26 cellular contexts compared by ENCODE assay signal in the genomic region with DNA sequence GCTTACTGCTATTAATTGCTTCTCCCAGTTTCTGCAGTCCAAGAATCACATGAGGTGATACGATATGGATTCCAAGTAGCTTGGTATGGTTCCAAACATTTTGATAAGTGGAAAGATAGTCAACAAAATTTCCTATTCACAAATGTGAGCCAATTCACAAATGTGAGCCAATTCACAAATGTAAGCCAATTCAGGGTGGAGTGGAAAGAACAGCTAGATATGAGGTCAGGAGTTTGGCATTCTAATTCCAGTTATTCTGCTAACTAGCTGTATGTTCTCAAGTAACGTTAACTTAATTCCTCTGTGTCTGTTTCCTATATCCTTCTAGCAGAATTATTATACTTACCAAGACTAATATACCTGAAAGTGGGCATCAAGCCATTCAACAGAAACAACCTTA. TPM values are rescaled to one million over a fixed set of nuclear protein-coding genes. Genes with fewer than 3 reads are reported as not detected.
DNase-seq lines count a peak whose midpoint lies in the region; ATAC-seq and TF ChIP-seq lines count a peak whose summit lies in the region.
"Had no signal": no experiment of that assay in that cellular context is flagged by ENCODE, and none has a peak within 500 bp of the region (broad histone marks: within the 10 kb centered on the region; RNA-seq: fewer than 3 reads in every experiment).

No MANE protein-coding gene starts in this region.

- H3K14ac ChIP-seq in trophoblast cell (ENCODE audit: low read length) = no peak overlapping the region

- H3K4me1 Mint-ChIP-seq in stimulated activated effector memory CD8-positive, alpha-beta T cell treated with anti-CD3 and anti-CD28 coated beads, Interleukin-12 subunit alpha, Interleukin-12 subunit beta, amount 100 ng/mL, for 72 hours = no peaks in the 10 kb centered on the region
- no peaks in the 10 kb centered on the region for H3K4me1 Mint-ChIP-seq in neural progenitor cell
- H3K4me1 Mint-ChIP-seq: activated naive CD8-positive, alpha-beta T cell treated with anti-CD3 and anti-CD28 coated beads for 36 hours; B cell; memory B cell; T-helper 17 cell had no signal

- no peak overlapping the region for H3K18ac ChIP-seq in trophoblast cell (ENCODE audit: low read length)

- no peak overlapping the region for H4K12ac ChIP-seq in trophoblast cell (ENCODE audit: low read depth, low read length)

- DNase-seq in NCI-H1092 treated with DMSO at 0.1 percent for 48 hours (lab: John Stamatoyannopoulos, UW) = peak; percentile 8
- no peak for DNase-seq in NCI-H1092 (lab: John Stamatoyannopoulos, UW)
- peak; percentile 79 for DNase-seq in fibroblast of the aortic adventitia (ENCODE audit: low read depth)
- no peak for DNase-seq in omental fat pad (ENCODE audit: low spot score)
- no peak for DNase-seq in aorta
- no peak for DNase-seq in trophoblast cell
- DNase-seq in stimulated activated effector memory CD8-positive, alpha-beta T cell treated with anti-CD3 and anti-CD28 coated beads, Interleukin-12 subunit alpha, Interleukin-12 subunit beta, amount 100 ng/mL, for 72 hours (ENCODE audit: low spot score in 2 of 2) = no peak
- no peak for DNase-seq in neural progenitor cell (ENCODE audit: low spot score)
- DNase-seq: activated CD4-positive, alpha-beta T cell treated with anti-CD3 and anti-CD28 coated beads for 1 hour; activated CD8-positive, alpha-beta T cell treated with anti-CD3 and anti-CD28 coated beads for 36 hours; activated effector memory CD4-positive, alpha-beta T cell treated with Interleukin-2 at 50 U/mL for 16 hours; activated naive CD8-positive, alpha-beta T cell treated with anti-CD3 and anti-CD28 coated beads for 36 hours; CD8-positive, alpha-beta T cell; cerebellar nuclear complex; NCI-H2029; NCI-H226; NCI-H748 treated with DMSO at 0.1 percent for 48 hours; RPMI8226; SK-N-SH; T-helper 17 cell had no signal

- no peaks in the 10 kb centered on the region for H3F3A ChIP-seq in neural progenitor cell (ENCODE audit: low read depth)

- H3K23ac ChIP-seq in trophoblast cell (ENCODE audit: low read length) = no peak overlapping the region

- no peak overlapping the region for H3K4me3 Mint-ChIP-seq in stimulated activated effector memory CD8-positive, alpha-beta T cell treated with anti-CD3 and anti-CD28 coated beads, Interleukin-12 subunit alpha, Interleukin-12 subunit beta, amount 100 ng/mL, for 72 hours
- no peak overlapping the region for H3K4me3 Mint-ChIP-seq in neural progenitor cell
- H3K4me3 Mint-ChIP-seq: activated CD8-positive, alpha-beta T cell treated with anti-CD3 and anti-CD28 coated beads for 36 hours; activated naive CD8-positive, alpha-beta T cell treated with anti-CD3 and anti-CD28 coated beads for 36 hours; B cell; CD8-positive, alpha-beta T cell; memory B cell; T-helper 17 cell had no signal

- H3K79me2 ChIP-seq in trophoblast cell (ENCODE audit: control insufficient read depth, insufficient read depth, low read length, poor library complexity) (no peaks in the 10 kb centered on the region), neural progenitor cell (ENCODE audit: low read depth) (no peaks in the 10 kb centered on the region)

- peaks cover 4% of the 10 kb centered on the region for H3K9me3 Mint-ChIP-seq in stimulated activated effector memory CD8-positive, alpha-beta T cell treated with anti-CD3 and anti-CD28 coated beads, Interleukin-12 subunit alpha, Interleukin-12 subunit beta, amount 100 ng/mL, for 72 hours
- H3K9me3 Mint-ChIP-seq in neural progenitor cell = no peaks in the 10 kb centered on the region
- H3K9me3 Mint-ChIP-seq: CD8-positive, alpha-beta T cell had no signal

- H4K91ac ChIP-seq in trophoblast cell (ENCODE audit: low read depth, low read length) = no peak overlapping the region

- H2AFZ ChIP-seq in trophoblast cell (ENCODE audit: insufficient read depth, low read length, poor library complexity) (no peak overlapping the region), neural progenitor cell (replicated peaks) (no peak overlapping the region)

- H4K20me1 ChIP-seq in neural progenitor cell (ENCODE audit: low read depth) = no peaks in the 10 kb centered on the region

- TF ChIP-seq CTCF in fibroblast of the aortic adventitia (IDR thresholded peaks at IDR 0.05; ENCODE audit: insufficient read depth, low read length) (no peak), omental fat pad (IDR thresholded peaks at IDR 0.05) (no peak), neural progenitor cell (IDR thresholded peaks at IDR 0.05) (no peak)

- H3K36me3 ChIP-seq in aorta (ENCODE audit: control insufficient read depth in 1 of 2, insufficient read depth in 2 of 2, low read length in 1 of 2) = no peaks in the 10 kb centered on the region
- no peaks in the 10 kb centered on the region for H3K36me3 ChIP-seq in trophoblast cell (ENCODE audit: control insufficient read depth in 1 of 2, insufficient read depth in 2 of 2, low read length in 2 of 2)
- H3K36me3 ChIP-seq in neural progenitor cell = no peaks in the 10 kb centered on the region
- H3K36me3 ChIP-seq: prostate gland had no signal

- H3K4me1 ChIP-seq in aorta (ENCODE audit: control insufficient read depth in 1 of 2, insufficient read depth in 2 of 2, low read length in 2 of 2) (no peaks in the 10 kb centered on the region), trophoblast cell (ENCODE audit: control insufficient read depth in 1 of 2, insufficient read depth in 2 of 2, low read length in 2 of 2) (no peaks in the 10 kb centered on the region), neural progenitor cell (no peaks in the 10 kb centered on the region)
- H3K4me1 ChIP-seq: prostate gland had no signal

- H3K9ac ChIP-seq in trophoblast cell (ENCODE audit: low read length) (no peak overlapping the region), neural progenitor cell (no peak overlapping the region)
- H3K9ac ChIP-seq: SK-N-SH had no signal

- peak overlapping the region in 1 of 2 donors; percentile 71 for H3K27ac ChIP-seq in aorta (ENCODE audit: low read depth in 1 of 2, low read length in 2 of 2)
- no peak overlapping the region for H3K27ac ChIP-seq in trophoblast cell (ENCODE audit: low read depth, low read length)
- no peak overlapping the region for H3K27ac ChIP-seq in neural progenitor cell
- H3K27ac ChIP-seq: 22Rv1, prostate gland had no signal

- H3K4me2 ChIP-seq in trophoblast cell (ENCODE audit: low read length) (no peak overlapping the region), neural progenitor cell (no peak overlapping the region)
- H3K4me2 ChIP-seq: SK-N-SH had no signal

- H3K36me3 Mint-ChIP-seq in stimulated activated effector memory CD8-positive, alpha-beta T cell treated with anti-CD3 and anti-CD28 coated beads, Interleukin-12 subunit alpha, Interleukin-12 subunit beta, amount 100 ng/mL, for 72 hours = no peaks in the 10 kb centered on the region
- no peaks in the 10 kb centered on the region for H3K36me3 Mint-ChIP-seq in neural progenitor cell
- H3K36me3 Mint-ChIP-seq: activated naive CD8-positive, alpha-beta T cell treated with anti-CD3 and anti-CD28 coated beads for 36 hours had no signal

- no peak overlapping the region for H3K27ac Mint-ChIP-seq in stimulated activated effector memory CD8-positive, alpha-beta T cell treated with anti-CD3 and anti-CD28 coated beads, Interleukin-12 subunit alpha, Interleukin-12 subunit beta, amount 100 ng/mL, for 72 hours
- H3K27ac Mint-ChIP-seq in neural progenitor cell = no peak overlapping the region
- H3K27ac Mint-ChIP-seq: activated CD8-positive, alpha-beta T cell treated with anti-CD3 and anti-CD28 coated beads for 36 hours; activated naive CD8-positive, alpha-beta T cell treated with anti-CD3 and anti-CD28 coated beads for 36 hours; B cell; CD8-positive, alpha-beta T cell; memory B cell; T-helper 17 cell had no signal

- intact Hi-C loops in aorta (cut with DNase I) = loop anchor here in 1 of 2 donors (10.0 kb wide), 1 partner anchor 281 kb away; a partner anchor contains a TSS

- 4 to 7% methylated on average over 2 of the region's 2 CpGs for WGBS in aorta, 2 donors
- no CpG with 5 or more reads among the region's 2 CpGs for WGBS in trophoblast cell (ENCODE audit: extremely low coverage, insufficient coverage, insufficient read length)

- no peak overlapping the region for H2BK12ac ChIP-seq in trophoblast cell (ENCODE audit: low read length)

- H4K8ac ChIP-seq in trophoblast cell (ENCODE audit: low read depth, low read length) = no peak overlapping the region

- H2BK5ac ChIP-seq in trophoblast cell (ENCODE audit: low read depth, low read length, poor library complexity) = no peak overlapping the region

- no peaks in the 10 kb centered on the region for H3K79me1 ChIP-seq in trophoblast cell (ENCODE audit: low read length)

- no peak overlapping the region for H3K4ac ChIP-seq in trophoblast cell (ENCODE audit: low read depth, low read length)

- H2AK5ac ChIP-seq in trophoblast cell (ENCODE audit: low read length) = no peak overlapping the region

- ATAC-seq in omental fat pad (ENCODE audit: low FRiP score) (peak; percentile 48), aorta (ENCODE audit: low FRiP score) (peak; percentile 77)
- no peak for ATAC-seq in stimulated activated effector memory CD8-positive, alpha-beta T cell treated with anti-CD3 and anti-CD28 coated beads, Interleukin-12 subunit alpha, Interleukin-12 subunit beta, amount 100 ng/mL, for 72 hours
- ATAC-seq: activated CD8-positive, alpha-beta T cell treated with anti-CD3 and anti-CD28 coated beads for 36 hours; CD8-positive, alpha-beta T cell; K562; T-helper 17 cell had no signal

- H3K9me3 ChIP-seq in aorta (ENCODE audit: control insufficient read depth, low read length) = no peaks in the 10 kb centered on the region
- H3K9me3 ChIP-seq in trophoblast cell (ENCODE audit: insufficient read depth, low read depth, low read length) = peaks cover 5% of the 10 kb centered on the region
- H3K9me3 ChIP-seq in neural progenitor cell (ENCODE audit: low read depth) = no peaks in the 10 kb centered on the region
- H3K9me3 ChIP-seq: prostate gland, SK-N-SH had no signal

- H3K27me3 ChIP-seq in aorta (ENCODE audit: control insufficient read depth in 1 of 2, insufficient read depth in 2 of 2, low read length in 1 of 2) (no peaks in the 10 kb centered on the region), trophoblast cell (ENCODE audit: insufficient read depth, low read length) (no peaks in the 10 kb centered on the region), neural progenitor cell (no peaks in the 10 kb centered on the region)

- H3K27me3 Mint-ChIP-seq in neural progenitor cell (ENCODE audit: insufficient read depth, low read depth) = no peaks in the 10 kb centered on the region

- H3K4me3 ChIP-seq in fibroblast of the aortic adventitia (ENCODE audit: low read depth, low read length) (no peak overlapping the region), aorta (ENCODE audit: low read length in 2 of 2) (no peak overlapping the region), trophoblast cell (ENCODE audit: low read depth, low read length) (no peak overlapping the region), neural progenitor cell (no peak overlapping the region)
- H3K4me3 ChIP-seq: K562, prostate gland, skin epidermis had no signal

- no peak overlapping the region for H2BK120ac ChIP-seq in trophoblast cell (ENCODE audit: insufficient read depth, low read length, poor library complexity)

RNA-seq across cellular contexts. Expression of a gene that starts 37.5 kb away (rescaled TPM):
- total RNA-seq in fibroblast of the aortic adventitia (ENCODE audit: low replicate concordance) (21.4 and 58.4 TPM in 2 replicates), omental fat pad (10 to 100 TPM; 29.8 to 57.0 (median 48.0) TPM), aorta (10 to 100 TPM; 17.8 to 21.2 TPM), neural progenitor cell (ENCODE audit: low replicate concordance) (18.6 and 20.4 TPM in 2 replicates)
- polyA plus RNA-seq in aorta = 10 to 100 TPM; 43.9 to 47.3 TPM
- 11.9 and 12.2 TPM in 2 replicates for polyA plus RNA-seq in trophoblast cell (2013)

Comparison
In these comparisons a context has a peak if more than half of its experiments do, and no peak if none do; other contexts are left out.
1. DNase-seq: peak in NCI-H1092 treated with DMSO at 0.1 percent for 48 hours (single experiment) and fibroblast of the aortic adventitia (single experiment); none in NCI-H1092 (single experiment), omental fat pad (single experiment), aorta (0 of 2), trophoblast cell (0 of 2), stimulated activated effector memory CD8-positive, alpha-beta T cell treated with anti-CD3 and anti-CD28 coated beads, Interleukin-12 subunit alpha, Interleukin-12 subunit beta, amount 100 ng/mL, for 72 hours (0 of 2) and neural progenitor cell (single experiment).